26 cellular contexts compared by ENCODE assay signal in the genomic region with DNA sequence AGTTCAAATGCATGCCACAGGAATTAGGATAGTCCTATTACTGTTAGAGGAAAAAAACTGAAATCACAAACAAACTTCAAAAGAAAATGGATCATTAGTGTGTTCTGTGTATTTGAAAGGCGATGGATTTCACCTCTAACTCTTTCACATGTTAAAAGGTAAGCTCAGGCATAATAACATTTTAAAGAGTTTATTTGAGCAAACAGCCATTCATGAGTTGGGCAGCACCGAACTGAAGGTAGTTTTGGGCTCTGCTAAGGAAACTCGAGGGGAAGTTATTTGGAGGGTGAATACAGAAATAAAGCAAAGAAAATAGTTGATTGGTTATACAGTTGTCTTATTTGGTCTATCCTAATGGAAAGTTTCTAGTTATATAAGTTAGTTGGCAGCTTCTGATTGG.
"Had no signal": no experiment of that assay in that cellular context is flagged by ENCODE, and none has a peak within 500 bp of the region (broad histone marks: within the 10 kb centered on the region; RNA-seq: fewer than 3 reads in every experiment).

No MANE protein-coding gene starts in this region.

- H3K27me3 ChIP-seq: stomach, suprapubic skin, testis, thyroid gland, tibial artery, tibial nerve, transverse colon, upper lobe of left lung, upper lobe of right lung, uterus, vagina had no signal

- H3K4me1 ChIP-seq: stomach, suprapubic skin, testis, thyroid gland, tibial artery, tibial nerve, transverse colon, upper lobe of left lung, upper lobe of right lung, uterus, vagina had no signal

- H3K9me3 ChIP-seq: stomach, suprapubic skin, testis, thoracic aorta, thyroid gland, tibial artery, tibial nerve, transverse colon, upper lobe of left lung, upper lobe of right lung, uterus, vagina had no signal

- H3K27ac ChIP-seq: stomach, suprapubic skin, testis, thoracic aorta, thyroid gland, tibial artery, tibial nerve, transverse colon, upper lobe of left lung, upper lobe of right lung, uterus, vagina had no signal

- DNase-seq: stimulated activated CD4-positive, alpha-beta T cell treated with anti-CD3 and anti-CD28 coated beads, Interleukin-2, amount 100 ng/mL, for 48 hours; stimulated activated CD4-positive, alpha-beta T cell treated with anti-CD3 and anti-CD28 coated beads, Interleukin-4, amount 100 ng/mL, for 1 hour; stimulated activated CD4-positive, alpha-beta T cell treated with anti-CD3 and anti-CD28 coated beads, Interleukin-4, amount 100 ng/mL, for 24 hours; stimulated activated CD4-positive, alpha-beta T cell treated with anti-CD3 and anti-CD28 coated beads, Interleukin-4, amount 100 ng/mL, for 4 hours; stimulated activated CD8-positive, alpha-beta memory T cell treated with anti-CD3 and anti-CD28 coated beads, Interleukin-4, amount 100 ng/mL, for 48 hours; stimulated activated naive B cell treated with anti-CD40 and anti-IgM and Interleukin-4, amounts not matched to agents 10 μg/mL and 1 μg/mL and 100 μg/mL, for 72 hours; stimulated activated naive CD4-positive, alpha-beta T cell; stimulated activated naive CD4-positive, alpha-beta T cell treated with Interleukin-2 at 50 U/mL for 16 hours; stimulated activated naive CD8-positive, alpha-beta T cell treated with anti-CD3 and anti-CD28 coated beads, Interleukin-15, amount 100 ng/mL, for 72 hours; stimulated activated naive CD8-positive, alpha-beta T cell treated with anti-CD3 and anti-CD28 coated beads, Interleukin-15, Interleukin-2, amounts not matched to agents 100 U/mL and 50 U/mL, for 24 hours; stomach; substantia nigra; testis; tibial artery; transverse colon; trophoblast cell; upper lobe of left lung; upper lobe of right lung; uterus had no signal

- H3K36me3 ChIP-seq: stomach, suprapubic skin, thoracic aorta, thyroid gland, tibial artery, tibial nerve, transverse colon, upper lobe of left lung, upper lobe of right lung, uterus, vagina had no signal

- ATAC-seq: stimulated activated effector memory CD8-positive, alpha-beta T cell treated with anti-CD3 and anti-CD28 coated beads, Interleukin-12 subunit alpha, Interleukin-12 subunit beta, amount 100 ng/mL, for 72 hours; stimulated activated memory B cell treated with anti-CD40 and anti-IgM and Interleukin-4, amounts not matched to agents 10 μg/mL and 1 μg/mL and 100 μg/mL, for 72 hours; stimulated activated naive B cell treated with anti-CD40 and anti-IgM and Interleukin-4, amounts not matched to agents 10 μg/mL and 1 μg/mL and 100 μg/mL, for 72 hours; stimulated activated naive CD8-positive, alpha-beta T cell treated with anti-CD3 and anti-CD28 coated beads, Interleukin-15, amount 100 ng/mL, for 72 hours; stimulated activated naive CD8-positive, alpha-beta T cell treated with anti-CD3 and anti-CD28 coated beads, Interleukin-15, Interleukin-2, amounts not matched to agents 100 U/mL and 50 U/mL, for 24 hours; upper lobe of right lung had no signal

- H3K4me3 ChIP-seq: stomach, suprapubic skin, testis, thoracic aorta, thyroid gland, tibial artery, tibial nerve, transverse colon, upper lobe of left lung, upper lobe of right lung, uterus, vagina had no signal
